13 cellular contexts compared by ENCODE assay signal in the genomic region with DNA sequence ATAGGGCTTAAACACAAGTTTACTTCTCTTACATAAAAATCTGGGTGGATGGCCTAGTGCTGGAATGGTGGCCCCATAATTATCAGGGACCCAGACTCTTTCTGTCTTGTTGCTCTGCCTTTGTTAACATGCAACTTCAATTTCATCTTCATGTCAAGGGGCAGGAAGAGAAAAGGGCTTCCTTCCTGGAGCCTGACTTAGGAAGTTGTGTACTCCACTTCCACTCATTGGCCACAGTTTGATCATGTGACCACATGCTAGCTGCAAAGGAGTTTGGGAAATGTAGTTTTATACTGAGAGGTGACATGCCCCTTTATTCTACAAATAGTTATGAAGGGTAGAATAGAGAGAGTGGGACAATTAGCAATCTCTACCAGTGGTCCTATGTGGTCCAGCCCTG. TPM values are rescaled to one million over a fixed set of nuclear protein-coding genes. Genes with fewer than 3 reads are reported as not detected.
A peak's percentile ranks its signal among the peaks of the same experiment; 100 is the strongest.
DNase-seq lines count a peak whose midpoint lies in the region; ATAC-seq and TF ChIP-seq lines count a peak whose summit lies in the region.
"Had no signal": no experiment of that assay in that cellular context is flagged by ENCODE, and none has a peak within 500 bp of the region (broad histone marks: within the 10 kb centered on the region; RNA-seq: fewer than 3 reads in every experiment).

No MANE protein-coding gene starts in this region.

- H3K9me3 ChIP-seq in osteoblast (ENCODE audit: low read depth, low read length) (no peaks in the 10 kb centered on the region), Peyer's patch (no peaks in the 10 kb centered on the region), MG63 (no peaks in the 10 kb centered on the region)

- H3K27ac ChIP-seq in osteoblast (ENCODE audit: low read depth, low read length) (no peak overlapping the region), Peyer's patch (no peak overlapping the region)
- H3K27ac ChIP-seq: C4-2B had no signal

- no peak overlapping the region for H2AFZ ChIP-seq in osteoblast (ENCODE audit: low read length)

- peak; percentile 42 for ATAC-seq in activated CD8-positive, alpha-beta T cell treated with anti-CD3 and anti-CD28 coated beads, Interleukin-2, amount 10 ng/mL, durations not matched to agents 7 days and 5 days
- no peak for ATAC-seq in HG03432 (IDR thresholded peaks at IDR 0.05; ENCODE audit: unreplicated experiment)

- H3K27me3 ChIP-seq in osteoblast (ENCODE audit: insufficient read depth, low read length) (peaks cover 33% of the 10 kb centered on the region), Peyer's patch (no peaks in the 10 kb centered on the region), MG63 (no peaks in the 10 kb centered on the region)

- CTCF ChIA-PET in activated CD8-positive, alpha-beta T cell treated with anti-CD3 and anti-CD28 coated beads, Interleukin-2, amount 10 ng/mL, durations not matched to agents 7 days and 5 days (lab: Charles Lee) = interaction anchor here (1.1 kb wide), 1 partner anchor 15 kb away, joined by 3 read pairs; no protein-coding TSS in a partner anchor

- H3K79me2 ChIP-seq in osteoblast (ENCODE audit: insufficient read depth, low read length) = no peaks in the 10 kb centered on the region

- H3K4me3 Mint-ChIP-seq in activated CD8-positive, alpha-beta T cell treated with anti-CD3 and anti-CD28 coated beads, Interleukin-2, amount 10 ng/mL, durations not matched to agents 7 days and 5 days = no peak overlapping the region
- H3K4me3 Mint-ChIP-seq: activated CD4-positive, alpha-beta T cell treated with anti-CD3 and anti-CD28 coated beads, Interleukin-2, amount 10 ng/mL, durations not matched to agents 24 days and 14 days; dendritic cell treated with granulocyte-macrophage colony-stimulating factor and Interleukin-4, amounts not matched to agents 40 ng/mL and 50 ng/mL, for 4 days; memory B cell had no signal

- peaks cover 17% of the 10 kb centered on the region for H3K27me3 Mint-ChIP-seq in activated CD8-positive, alpha-beta T cell treated with anti-CD3 and anti-CD28 coated beads, Interleukin-2, amount 10 ng/mL, durations not matched to agents 7 days and 5 days (ENCODE audit: low read depth)

- POLR2A ChIA-PET in activated CD8-positive, alpha-beta T cell treated with anti-CD3 and anti-CD28 coated beads, Interleukin-2, amount 10 ng/mL, durations not matched to agents 7 days and 5 days (lab: Charles Lee) = no interaction called here

- H3K36me3 ChIP-seq in osteoblast (ENCODE audit: insufficient read depth, low read length) (no peaks in the 10 kb centered on the region), Peyer's patch (no peaks in the 10 kb centered on the region), MG63 (no peaks in the 10 kb centered on the region)

- DNase-seq in NCI-H748 (lab: John Stamatoyannopoulos, UW; ENCODE audit: unreplicated experiment) = peak; percentile 9
- no peak for DNase-seq in NCI-H748 treated with DMSO at 0.1 percent for 48 hours (lab: John Stamatoyannopoulos, UW)
- peak; percentile 10 to 34 for DNase-seq in Kasumi-1 (lab: John Stamatoyannopoulos, UW)
- no peak for DNase-seq in activated CD8-positive, alpha-beta T cell treated with anti-CD3 and anti-CD28 coated beads, Interleukin-2, amount 10 ng/mL, durations not matched to agents 7 days and 5 days
- peak; percentile 87 for DNase-seq in osteoblast (ENCODE audit: insufficient read length, low spot score, missing footprints)
- no peak for DNase-seq in Peyer's patch
- DNase-seq in MG63 = no peak
- DNase-seq: activated CD4-positive, alpha-beta T cell treated with anti-CD3 and anti-CD28 coated beads, Interleukin-2, amount 10 ng/mL, durations not matched to agents 24 days and 14 days; KG1 had no signal

- H4K20me1 ChIP-seq in osteoblast (ENCODE audit: insufficient read depth, low read length) = no peaks in the 10 kb centered on the region

- H3K36me3 Mint-ChIP-seq in activated CD8-positive, alpha-beta T cell treated with anti-CD3 and anti-CD28 coated beads, Interleukin-2, amount 10 ng/mL, durations not matched to agents 7 days and 5 days (ENCODE audit: low read depth) = peaks cover 3% of the 10 kb centered on the region
- H3K36me3 Mint-ChIP-seq: memory B cell had no signal

- H3K4me1 Mint-ChIP-seq in activated CD8-positive, alpha-beta T cell treated with anti-CD3 and anti-CD28 coated beads, Interleukin-2, amount 10 ng/mL, durations not matched to agents 7 days and 5 days (ENCODE audit: low read depth) = peaks cover 3% of the 10 kb centered on the region
- H3K4me1 Mint-ChIP-seq: activated CD4-positive, alpha-beta T cell treated with anti-CD3 and anti-CD28 coated beads, Interleukin-2, amount 10 ng/mL, durations not matched to agents 24 days and 14 days; memory B cell had no signal

- H3K4me1 ChIP-seq in osteoblast (ENCODE audit: insufficient read depth, low read length) (no peaks in the 10 kb centered on the region), Peyer's patch (peaks cover 0 to 8% (median 0%) of the 10 kb centered on the region in 4 donors)

- peaks cover 8% of the 10 kb centered on the region for H3K9me3 Mint-ChIP-seq in activated CD8-positive, alpha-beta T cell treated with anti-CD3 and anti-CD28 coated beads, Interleukin-2, amount 10 ng/mL, durations not matched to agents 7 days and 5 days (ENCODE audit: insufficient read depth)
- H3K9me3 Mint-ChIP-seq: activated CD4-positive, alpha-beta T cell treated with anti-CD3 and anti-CD28 coated beads, Interleukin-2, amount 10 ng/mL, durations not matched to agents 24 days and 14 days; memory B cell had no signal

- no peak for TF ChIP-seq POLR2A in Peyer's patch (IDR thresholded peaks at IDR 0.05)

- H3K4me2 ChIP-seq in osteoblast (ENCODE audit: insufficient read depth, low read length) = no peak overlapping the region

- H3K27ac Mint-ChIP-seq in activated CD8-positive, alpha-beta T cell treated with anti-CD3 and anti-CD28 coated beads, Interleukin-2, amount 10 ng/mL, durations not matched to agents 7 days and 5 days = no peak overlapping the region
- H3K27ac Mint-ChIP-seq: activated CD4-positive, alpha-beta T cell treated with anti-CD3 and anti-CD28 coated beads, Interleukin-2, amount 10 ng/mL, durations not matched to agents 24 days and 14 days; dendritic cell treated with granulocyte-macrophage colony-stimulating factor and Interleukin-4, amounts not matched to agents 40 ng/mL and 50 ng/mL, for 4 days; memory B cell had no signal

- TF ChIP-seq CTCF in osteoblast (IDR thresholded peaks at IDR 0.05; ENCODE audit: extremely low read depth, low read depth, low read length) (no peak), Peyer's patch (IDR thresholded peaks at IDR 0.05) (no peak)

- H3K4me3 ChIP-seq in osteoblast (ENCODE audit: insufficient read depth, low read length) = no peak overlapping the region
- H3K4me3 ChIP-seq in Peyer's patch = no peak overlapping the region
- H3K4me3 ChIP-seq in MG63 = no peak overlapping the region

RNA-seq across cellular contexts. Expression of gene RHCG, which starts 39.3 kb away (rescaled TPM):
- total RNA-seq in activated CD8-positive, alpha-beta T cell treated with anti-CD3 and anti-CD28 coated beads, Interleukin-2, amount 10 ng/mL, durations not matched to agents 7 days and 5 days = not detected
- not detected in 2 replicates for total RNA-seq in osteoblast
- total RNA-seq in Peyer's patch = not detected
- total RNA-seq in MG63 (2014; rRNA removed; shearing (Covaris generic); ENCODE audit: low replicate concordance) = not detected in 2 replicates
- total RNA-seq: activated CD4-positive, alpha-beta T cell treated with anti-CD3 and anti-CD28 coated beads, Interleukin-2, amount 10 ng/mL, durations not matched to agents 24 days and 14 days had no signal

Comparison
In these comparisons a context has a peak if more than half of its experiments do, and no peak if none do; other contexts are left out.
1. DNase-seq: peak in NCI-H748 (single experiment), Kasumi-1 (2 of 2) and osteoblast (single experiment); none in NCI-H748 treated with DMSO at 0.1 percent for 48 hours (single experiment), activated CD8-positive, alpha-beta T cell treated with anti-CD3 and anti-CD28 coated beads, Interleukin-2, amount 10 ng/mL, durations not matched to agents 7 days and 5 days (single experiment), Peyer's patch (0 of 3) and MG63 (single experiment).